1 cellular context compared by ENCODE assay signal in the genomic region with DNA sequence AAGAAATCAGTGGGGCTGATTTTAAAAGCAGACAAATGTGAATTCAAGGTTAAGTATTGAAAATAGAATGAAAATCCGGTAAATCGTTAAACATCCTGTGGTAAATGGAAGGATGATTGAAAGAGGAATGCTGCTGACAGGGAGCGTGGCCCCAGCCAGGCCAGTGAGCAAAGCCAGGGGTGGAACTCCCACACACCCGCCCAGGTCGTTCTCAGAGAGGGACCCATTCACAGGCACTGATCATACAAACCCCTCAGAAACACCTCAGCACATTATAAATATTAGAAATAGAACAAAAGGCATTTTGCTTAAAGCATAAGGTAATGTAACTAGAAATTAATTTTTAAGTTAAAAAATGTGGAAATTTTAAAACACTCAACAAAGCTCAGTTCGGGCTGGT. TPM values are rescaled to one million over a fixed set of nuclear protein-coding genes. Genes with fewer than 3 reads are reported as not detected.
"Had no signal": no experiment of that assay in that cellular context is flagged by ENCODE, and none has a peak within 500 bp of the region (broad histone marks: within the 10 kb centered on the region; RNA-seq: fewer than 3 reads in every experiment).

No MANE protein-coding gene starts in this region.

RNA-seq across cellular contexts. Expression of gene CHRFAM7A, which starts 38.3 kb away (rescaled TPM):
- total RNA-seq: G401 had no signal

RNA-seq across cellular contexts. Expression of gene GOLGA8R, which starts 59.0 kb away (rescaled TPM):
- total RNA-seq: G401 had no signal
